In the genomic region with DNA sequence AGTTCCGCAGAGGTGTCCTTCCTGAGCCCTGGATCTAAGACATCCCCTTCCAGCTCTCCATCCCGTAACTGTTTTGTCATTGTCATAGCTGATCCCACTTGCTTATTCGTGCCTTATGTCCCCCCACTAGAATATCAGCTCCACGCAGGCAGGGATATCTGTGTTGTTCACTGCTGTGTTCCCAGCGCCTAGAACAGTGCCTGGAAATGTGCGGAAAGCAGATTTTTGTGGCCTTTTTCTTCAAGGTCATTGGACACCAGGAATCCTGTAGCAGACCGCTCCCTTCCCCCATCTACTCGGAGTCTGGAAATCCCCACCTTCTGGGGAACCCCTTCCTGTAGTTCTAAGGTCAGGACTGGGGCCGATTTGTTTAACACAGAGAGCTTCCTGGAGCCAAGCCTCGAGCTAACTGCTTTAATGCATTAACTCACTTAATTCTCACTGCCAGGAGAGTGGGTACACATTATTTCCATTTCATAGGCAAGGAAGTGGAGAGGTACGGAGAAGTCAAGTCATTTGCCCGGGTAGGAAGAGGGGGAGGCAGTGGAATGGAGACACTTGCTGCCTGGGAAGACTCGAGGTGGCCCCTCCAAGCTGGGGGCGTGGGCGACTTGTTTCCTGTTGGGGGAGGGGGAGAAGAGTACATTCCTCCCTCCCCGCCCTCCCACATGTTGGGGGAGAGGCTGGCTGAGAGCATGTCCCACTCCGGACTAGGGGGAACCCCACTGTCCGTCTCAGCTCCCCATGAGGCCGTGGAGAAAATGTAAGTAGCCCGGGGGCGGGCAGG, we compare ENCODE assay signal across 8 cellular contexts. TPM values are rescaled to one million over a fixed set of nuclear protein-coding genes. Genes with fewer than 3 reads are reported as not detected.
DNase-seq lines count a peak whose midpoint lies in the region; ATAC-seq and TF ChIP-seq lines count a peak whose summit lies in the region.

No MANE protein-coding gene starts in this region.

- peaks cover 65 to 79% (median 74%) of the 10 kb centered on the region in 10 experiments for H3K4me1 ChIP-seq in BLaER1 treated with 17β-estradiol and CSF1 and Interleukin-3, amounts not matched to agents 10 nM and 100 nM
- H3K4me1 ChIP-seq in adrenal gland (replicated peaks in 1 of 2): peaks cover 0 to 43% of the 10 kb centered on the region in 2 donors

- TF ChIP-seq POLR2A in adrenal gland (IDR thresholded peaks at IDR 0.05): no peak

- no peaks in the 10 kb centered on the region for H3K9me3 ChIP-seq in BLaER1 treated with 17β-estradiol and CSF1 and Interleukin-3, amounts not matched to agents 10 nM and 100 nM (replicated peaks in 1 of 11)
- H3K9me3 ChIP-seq in adrenal gland (replicated peaks in 1 of 3): no peaks in the 10 kb centered on the region

- H3K4me2 ChIP-seq in BLaER1 treated with 17β-estradiol and CSF1 and Interleukin-3, amounts not matched to agents 10 nM and 100 nM: peak overlapping the region; percentile 68 to 96 (median 89)

- TF ChIP-seq CTCF in adrenal gland (IDR thresholded peaks at IDR 0.05): no peak

- peak overlapping the region; percentile 56 to 100 (median 98) for H3K4me3 ChIP-seq in BLaER1 treated with 17β-estradiol and CSF1 and Interleukin-3, amounts not matched to agents 10 nM and 100 nM
- H3K4me3 ChIP-seq in adrenal gland: peak overlapping the region in 2 of 4 donors; percentile 70 to 87

- H3K36me3 ChIP-seq in BLaER1 treated with 17β-estradiol and CSF1 and Interleukin-3, amounts not matched to agents 10 nM and 100 nM: peaks cover 0 to 23% (median 8%) of the 10 kb centered on the region in 11 experiments; a peak in 11 of 22 replicates
- H3K36me3 ChIP-seq in adrenal gland (replicated peaks in 1 of 2): no peaks in the 10 kb centered on the region

- intact Hi-C loops in adrenal gland (cut with DNase I): loop anchor here (5.0 kb wide), 2 partner anchors 43 to 48 kb away; no protein-coding TSS in a partner anchor
- intact Hi-C loops in posterior cingulate gyrus (cut with DNase I): no loop called here

- no peaks in the 10 kb centered on the region for H3K27me3 ChIP-seq in BLaER1 treated with 17β-estradiol and CSF1 and Interleukin-3, amounts not matched to agents 10 nM and 100 nM
- H3K27me3 ChIP-seq in adrenal gland (no peaks in the 10 kb centered on the region), layer of hippocampus (ENCODE audit: control insufficient read depth, insufficient read depth, low read length) (no peaks in the 10 kb centered on the region)

- peak; percentile 3 for ATAC-seq in GM21786 (IDR thresholded peaks at IDR 0.05; ENCODE audit: unreplicated experiment)

- H3K27ac ChIP-seq in BLaER1 treated with 17β-estradiol and CSF1 and Interleukin-3, amounts not matched to agents 10 nM and 100 nM: peak overlapping the region; percentile 49 to 99 (median 96); a peak in 21 of 22 replicates
- H3K27ac ChIP-seq in adrenal gland: peak overlapping the region in 4 of 5 donors; percentile 36 to 97 (median 62)
- H3K27ac ChIP-seq in layer of hippocampus (ENCODE audit: low read depth, low read length): peak overlapping the region; percentile 30

- DNase-seq in RKO (ENCODE audit: low spot score) (peak; percentile 89), adrenal gland (peak; percentile 30 to 64 (median 44)), posterior cingulate gyrus (no peak), medulla oblongata (ENCODE audit: extremely low spot score) (no peak)
- DNase-seq in stimulated activated CD4-positive, alpha-beta T cell treated with anti-CD3 and anti-CD28 coated beads, Interleukin-4, amount 100 ng/mL, for 4 hours: peak; percentile 75 to 95

- peaks cover 24 to 35% (median 28%) of the 10 kb centered on the region in 11 experiments for H4K20me1 ChIP-seq in BLaER1 treated with 17β-estradiol and CSF1 and Interleukin-3, amounts not matched to agents 10 nM and 100 nM

- peak overlapping the region; percentile 72 to 99 (median 86) for H3K9ac ChIP-seq in BLaER1 treated with 17β-estradiol and CSF1 and Interleukin-3, amounts not matched to agents 10 nM and 100 nM

- 28 to 40% (median 32%) methylated on average over 15 to 21 of the region's 21 CpGs for WGBS in adrenal gland, 4 donors

RNA-seq across cellular contexts. Expression of gene SH2B3, which starts 1.2 kb away (rescaled TPM):
- total RNA-seq in adrenal gland: 10 to 100 TPM; 26.1 to 70.3 (median 44.6) TPM
- polyA plus RNA-seq in adrenal gland: 10 to 100 TPM in 1 of 3 donors, 1 to 10 TPM in 2; 5.8 to 14.5 (median 9.3) TPM

RNA-seq across cellular contexts. Expression of gene PHETA1, which starts 35.7 kb away (rescaled TPM):
- total RNA-seq in adrenal gland: 10 to 100 TPM; 18.0 to 37.4 (median 21.5) TPM
- 10 to 100 TPM in 2 of 3 donors, 1 to 10 TPM in 1; 3.6 to 25.4 (median 11.0) TPM for polyA plus RNA-seq in adrenal gland

Comparison
In these comparisons a context has a peak if more than half of its experiments do, and no peak if none do; other contexts are left out.
1. H3K27ac ChIP-seq: peak in every context shown above with its lines; median percentile 96 in BLaER1 treated with 17β-estradiol and CSF1 and Interleukin-3, amounts not matched to agents 10 nM and 100 nM; 62 in adrenal gland; 30 in layer of hippocampus.
2. DNase-seq: peak in RKO (single experiment), adrenal gland (7 of 7) and stimulated activated CD4-positive, alpha-beta T cell treated with anti-CD3 and anti-CD28 coated beads, Interleukin-4, amount 100 ng/mL, for 4 hours (2 of 2); none in posterior cingulate gyrus (0 of 10) and medulla oblongata (single experiment).